29 cellular contexts compared by ENCODE assay signal in genomic region chr4:126869967-126870366, GRCh38.
"Had no signal": no experiment of that assay in that cellular context is flagged by ENCODE, and none has a peak within 500 bp of the region (broad histone marks: within the 10 kb centered on the region; RNA-seq: fewer than 3 reads in every experiment).

No MANE protein-coding gene starts in this region.

- H3K27me3 ChIP-seq: ascending aorta, body of pancreas, cardiac muscle cell, SJSA1 had no signal

- H3K27ac ChIP-seq: ascending aorta, body of pancreas, cardiac muscle cell, SJSA1 had no signal

- H3K4me3 ChIP-seq: ascending aorta, body of pancreas, cardiac muscle cell, SJSA1 had no signal

- H3K4me3 Mint-ChIP-seq: activated B cell treated with CpG ODN at 0.5 μM for 24 hours; activated CD4-positive, alpha-beta memory T cell treated with anti-CD3 and anti-CD28 coated beads for 36 hours; activated CD4-positive, alpha-beta T cell treated with anti-CD3 and anti-CD28 coated beads, Interleukin-2, amount 10 ng/mL, durations not matched to agents 7 days and 5 days; activated naive CD8-positive, alpha-beta T cell treated with anti-CD3 and anti-CD28 coated beads, Interleukin-2, amount 50 U/mL, for 24 hours; activated T-cell treated with anti-CD3 and anti-CD28 coated beads, Interleukin-2, amount 50 U/mL, for 4 hours; T-helper 17 cell had no signal

- H3K4me1 ChIP-seq: ascending aorta, body of pancreas, SJSA1 had no signal

- ATAC-seq: activated naive CD4-positive, alpha-beta T cell treated with anti-CD3 and anti-CD28 coated beads, Interleukin-2, amount 50 U/mL, for 72 hours; activated naive CD8-positive, alpha-beta T cell treated with anti-CD3 and anti-CD28 coated beads, Interleukin-2, amount 50 U/mL, for 24 hours; activated T-cell treated with anti-CD3 and anti-CD28 coated beads, Interleukin-2, amount 50 U/mL, for 4 hours; body of pancreas; Panc1; SK-N-SH treated with all-trans-retinoic acid at 6 μM for 48 hours; T-helper 17 cell had no signal

- H3K9me3 ChIP-seq: body of pancreas, SJSA1 had no signal

- H3K27ac Mint-ChIP-seq: activated B cell treated with CpG ODN at 0.5 μM for 24 hours; activated CD4-positive, alpha-beta memory T cell treated with anti-CD3 and anti-CD28 coated beads for 36 hours; activated CD4-positive, alpha-beta T cell treated with anti-CD3 and anti-CD28 coated beads, Interleukin-2, amount 10 ng/mL, durations not matched to agents 7 days and 5 days; activated naive CD4-positive, alpha-beta T cell treated with anti-CD3 and anti-CD28 coated beads, Interleukin-2, amount 50 U/mL, for 72 hours; activated naive CD8-positive, alpha-beta T cell treated with anti-CD3 and anti-CD28 coated beads, Interleukin-2, amount 50 U/mL, for 24 hours; T-helper 17 cell had no signal

- H3K36me3 Mint-ChIP-seq: activated CD4-positive, alpha-beta memory T cell treated with anti-CD3 and anti-CD28 coated beads for 36 hours had no signal

- H3K27me3 Mint-ChIP-seq: activated B cell treated with CpG ODN at 0.5 μM for 24 hours; activated CD4-positive, alpha-beta memory T cell treated with anti-CD3 and anti-CD28 coated beads for 36 hours; activated CD4-positive, alpha-beta T cell treated with anti-CD3 and anti-CD28 coated beads, Interleukin-2, amount 10 ng/mL, durations not matched to agents 7 days and 5 days; activated naive CD8-positive, alpha-beta T cell treated with anti-CD3 and anti-CD28 coated beads, Interleukin-2, amount 50 U/mL, for 24 hours; T-helper 17 cell had no signal

- H3K36me3 ChIP-seq: ascending aorta, cardiac muscle cell, SJSA1 had no signal

- H3K4me1 Mint-ChIP-seq: activated B cell treated with CpG ODN at 0.5 μM for 24 hours; activated CD4-positive, alpha-beta T cell treated with anti-CD3 and anti-CD28 coated beads, Interleukin-2, amount 10 ng/mL, durations not matched to agents 7 days and 5 days; activated naive CD8-positive, alpha-beta T cell treated with anti-CD3 and anti-CD28 coated beads, Interleukin-2, amount 50 U/mL, for 24 hours; T-helper 17 cell had no signal

- DNase-seq: activated B cell treated with CpG ODN at 0.5 μM for 24 hours; activated CD4-positive, alpha-beta memory T cell treated with anti-CD3 and anti-CD28 coated beads for 36 hours; activated CD4-positive, alpha-beta T cell treated with anti-CD3 and anti-CD28 coated beads, Interleukin-2, amount 10 ng/mL, durations not matched to agents 7 days and 5 days; activated CD8-positive, alpha-beta memory T cell treated with anti-CD3 and anti-CD28 coated beads for 24 hours; activated effector memory CD4-positive, alpha-beta T cell treated with anti-CD3 and anti-CD28 coated beads, Interleukin-2, amount 50 U/mL, for 16 hours; activated naive CD4-positive, alpha-beta T cell treated with Interleukin-2 at 50 U/mL for 16 hours; activated naive CD8-positive, alpha-beta T cell treated with anti-CD3 and anti-CD28 coated beads, Interleukin-2, amount 50 U/mL, for 24 hours; activated T-cell treated with anti-CD3 and anti-CD28 coated beads, Interleukin-2, amount 50 U/mL, for 4 hours; amniotic stem cell; body of pancreas; IMR-90; KG1; NCI-H1105 treated with DMSO at 0.1 percent for 48 hours; NCI-H1436 treated with DMSO at 0.1 percent for 48 hours; NCI-H187; NCI-H2081; NCI-H510A treated with DMSO at 0.1 percent for 48 hours; NCI-H69; NK-92 treated with Interleukin-12 subunit alpha and Interleukin-12 subunit beta, amount 100 ng/mL, for 24 hours; RPMI8226; SHP77; T-helper 17 cell; T-helper 9 cell had no signal
